32 cellular contexts compared by ENCODE assay signal in the genomic region with DNA sequence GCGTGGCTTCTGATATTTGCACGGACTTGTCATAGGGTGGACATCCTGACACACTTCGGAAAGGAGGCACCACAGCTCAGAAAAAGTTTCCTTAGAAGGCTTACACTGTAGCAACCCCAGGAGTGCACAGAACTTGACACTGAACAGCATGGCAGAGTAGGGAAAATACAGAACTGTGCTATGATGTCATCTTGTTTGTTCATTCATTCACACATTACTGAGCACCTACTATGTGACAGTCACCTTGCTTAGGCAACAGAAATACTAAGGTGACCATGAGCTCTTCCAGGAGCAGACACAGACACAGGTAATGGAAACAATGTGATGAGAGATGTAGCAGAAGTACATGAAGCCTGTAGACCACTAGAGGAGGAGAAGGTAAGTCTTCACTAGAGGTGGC. TPM values are rescaled to one million over a fixed set of nuclear protein-coding genes. Genes with fewer than 3 reads are reported as not detected.
"Had no signal": no experiment of that assay in that cellular context is flagged by ENCODE, and none has a peak within 500 bp of the region (broad histone marks: within the 10 kb centered on the region; RNA-seq: fewer than 3 reads in every experiment).

No MANE protein-coding gene starts in this region.

- H3K4me3 Mint-ChIP-seq: endodermal cell, mesothelial cell of epicardium, neural progenitor cell, type B pancreatic cell had no signal

- H3K9me3 Mint-ChIP-seq: endodermal cell; mesothelial cell of epicardium; naive thymus-derived CD4-positive, alpha-beta T cell; nephron; neural progenitor cell; stimulated activated effector memory CD8-positive, alpha-beta T cell treated with anti-CD3 and anti-CD28 coated beads, Interleukin-12 subunit alpha, Interleukin-12 subunit beta, amount 100 ng/mL, for 72 hours; type B pancreatic cell had no signal

- H3K27ac Mint-ChIP-seq: endodermal cell, mesothelial cell of epicardium, nephron, neural progenitor cell, type B pancreatic cell had no signal

- H3K27ac ChIP-seq: epithelial cell of prostate, gastrocnemius medialis, neural progenitor cell, prostate gland, right atrium auricular region, stomach, testis had no signal

- H3K4me2 ChIP-seq: neural progenitor cell had no signal

- H3K4me3 ChIP-seq: gastrocnemius medialis, neural progenitor cell, prostate gland, right atrium auricular region, sigmoid colon, stomach, testis, tibial artery had no signal

- ATAC-seq: esophagus mucosa; gastrocnemius medialis; left lobe of liver; naive thymus-derived CD4-positive, alpha-beta T cell; stimulated activated effector memory CD8-positive, alpha-beta T cell treated with anti-CD3 and anti-CD28 coated beads, Interleukin-12 subunit alpha, Interleukin-12 subunit beta, amount 100 ng/mL, for 72 hours had no signal

- H3K27me3 ChIP-seq: gastrocnemius medialis, right atrium auricular region, sigmoid colon, stomach, testis, tibial artery had no signal

- H3K9ac ChIP-seq: neural progenitor cell had no signal

- H3K9me3 ChIP-seq: gastrocnemius medialis, prostate gland, right atrium auricular region, sigmoid colon, stomach, testis, tibial artery had no signal

- H3K36me3 Mint-ChIP-seq: type B pancreatic cell had no signal

- DNase-seq: effector CD8-positive, alpha-beta T cell; endodermal cell; foreskin fibroblast; gastrocnemius medialis; kidney; mesenchymal stem cell; naive thymus-derived CD4-positive, alpha-beta T cell; sigmoid colon; stimulated activated CD4-positive, alpha-beta T cell treated with anti-CD3 and anti-CD28 coated beads, Interleukin-2, amount 100 ng/mL, for 24 hours; stimulated activated CD4-positive, alpha-beta T cell treated with anti-CD3 and anti-CD28 coated beads, Interleukin-4, amount 100 ng/mL, for 24 hours; stimulated activated naive CD4-positive, alpha-beta T cell treated with Interleukin-2 at 50 U/mL for 16 hours; stomach; testis; tibial artery had no signal

- H3K27me3 Mint-ChIP-seq: naive thymus-derived CD4-positive, alpha-beta T cell had no signal

- H2AFZ ChIP-seq: neural progenitor cell had no signal

- FAIRE-seq: colon, kidney had no signal

- H3K36me3 ChIP-seq: neural progenitor cell, prostate gland had no signal

RNA-seq across cellular contexts. Expression of a gene that starts 35.4 kb away (rescaled TPM):
- total RNA-seq: gastrocnemius medialis, glomerular endothelial cell, kidney, left lobe of liver, liver, lung microvascular endothelial cell, mesothelial cell of epicardium, mucosa of gallbladder, osteoblast, right atrium auricular region, skeletal muscle tissue, stomach had no signal
- polyA plus RNA-seq: liver had no signal

RNA-seq across cellular contexts. Expression of a gene that starts 56.1 kb away (rescaled TPM):
- total RNA-seq: gastrocnemius medialis, glomerular endothelial cell, liver, lung microvascular endothelial cell, osteoblast, skeletal muscle tissue, urinary bladder had no signal
- polyA plus RNA-seq: naive thymus-derived CD4-positive, alpha-beta T cell had no signal
